In genomic region chrX:107880054-107880610, GRCh38 we compare ENCODE assay signal across 17 cellular contexts. TPM values are rescaled to one million over a fixed set of nuclear protein-coding genes. Genes with fewer than 3 reads are reported as not detected.
DNase-seq lines count a peak whose midpoint lies in the region; ATAC-seq, FAIRE-seq and TF ChIP-seq lines count a peak whose summit lies in the region.
"Had no signal": no experiment of that assay in that cellular context is flagged by ENCODE, and none has a peak within 500 bp of the region (broad histone marks: within the 10 kb centered on the region; RNA-seq: fewer than 3 reads in every experiment).

No MANE protein-coding gene starts in this region.

- no peak for TF ChIP-seq EP300 in A549 (IDR thresholded peaks at IDR 0.05)

- TF ChIP-seq POLR2A in A549 (IDR thresholded peaks at IDR 0.05; ENCODE audit: low read length), result no peak

- H3K4me2 ChIP-seq in A549, result no peak overlapping the region
- H3K4me2 ChIP-seq: PC-9 had no signal

- no peaks in the 10 kb centered on the region for H3K27me3 Mint-ChIP-seq in CD8-positive, alpha-beta T cell (ENCODE audit: low read depth)

- no peaks in the 10 kb centered on the region for H3K4me1 Mint-ChIP-seq in CD8-positive, alpha-beta T cell (ENCODE audit: low read depth)

- ATAC-seq in A549 (no peak), GM19023 (IDR thresholded peaks at IDR 0.05; ENCODE audit: unreplicated experiment) (no peak)
- ATAC-seq in CD8-positive, alpha-beta T cell, result no peak
- ATAC-seq: Right ventricle myocardium inferior had no signal

- FAIRE-seq in A549 (lab: Jason Lieb, UNC), result peak; percentile 79
- FAIRE-seq: GM18507 had no signal

- DNase-seq in A549 (ENCODE audit: low read depth in 1 of 2, low spot score in 1 of 2) (no peak), M059J (ENCODE audit: low read depth) (peak; percentile 9), epithelial cell of esophagus (ENCODE audit: low read depth) (peak; percentile 28), left kidney (ENCODE audit: low read depth, low spot score) (peak; percentile 26), NCI-H146 (lab: John Stamatoyannopoulos, UW) (no peak), left ventricle myocardium inferior (no peak)
- DNase-seq in CD8-positive, alpha-beta T cell, result no peak
- DNase-seq: Caco-2, DMS53, HCEC 1CT, NCI-H1048, NCI-H446, PC-9 had no signal

- H3K27ac ChIP-seq in A549 (no peak overlapping the region), left ventricle myocardium inferior (replicated peaks) (no peak overlapping the region)
- no peak overlapping the region for H3K27ac ChIP-seq in CD8-positive, alpha-beta T cell (ENCODE audit: low read depth, low read length)
- H3K27ac ChIP-seq: C4-2B, PC-9 had no signal

- no peak overlapping the region for H3K4me3 Mint-ChIP-seq in CD8-positive, alpha-beta T cell

- CTCF ChIA-PET in A549 (lab: Yijun Ruan, JAX), result interaction anchor here (1.7 kb wide), 1 partner anchor 13 kb away, joined by 3 read pairs; no protein-coding TSS in a partner anchor
- CTCF ChIA-PET in CD8-positive, alpha-beta T cell (lab: Charles Lee), result no interaction called here

- H3K9me3 ChIP-seq in A549, result no peaks in the 10 kb centered on the region
- no peaks in the 10 kb centered on the region for H3K9me3 ChIP-seq in left ventricle myocardium inferior (replicated peaks)
- no peaks in the 10 kb centered on the region for H3K9me3 ChIP-seq in CD8-positive, alpha-beta T cell (ENCODE audit: low read length)
- H3K9me3 ChIP-seq: Caco-2 had no signal

- intact Hi-C loops in left ventricle myocardium inferior (cut with micrococcal nuclease), result no loop called here
- intact Hi-C loops in CD8-positive, alpha-beta T cell (cut with DNase I, micrococcal nuclease), result no loop called here

- H3K27ac Mint-ChIP-seq in CD8-positive, alpha-beta T cell, result no peak overlapping the region

- H3K36me3 Mint-ChIP-seq in CD8-positive, alpha-beta T cell, result peaks cover 7% of the 10 kb centered on the region

- H3K9me3 Mint-ChIP-seq in CD8-positive, alpha-beta T cell, result peaks cover 4% of the 10 kb centered on the region

- no peak overlapping the region for H3K4me3 ChIP-seq in A549
- no peak overlapping the region for H3K4me3 ChIP-seq in epithelial cell of esophagus (ENCODE audit: low read length)
- H3K4me3 ChIP-seq in left ventricle myocardium inferior, result no peak overlapping the region
- no peak overlapping the region for H3K4me3 ChIP-seq in CD8-positive, alpha-beta T cell (ENCODE audit: low read depth, low read length)
- H3K4me3 ChIP-seq: PC-9 had no signal

- H3K36me3 ChIP-seq in left ventricle myocardium inferior, result no peaks in the 10 kb centered on the region
- H3K36me3 ChIP-seq in CD8-positive, alpha-beta T cell (ENCODE audit: insufficient read depth, low read length), result no peaks in the 10 kb centered on the region

- WGBS in A549 (ENCODE audit: missing lambda C conversion rate), result 85% methylated on average over 5 of the region's 5 CpGs

- H3K27me3 ChIP-seq in left ventricle myocardium inferior (ENCODE audit: low read depth), result no peaks in the 10 kb centered on the region
- no peaks in the 10 kb centered on the region for H3K27me3 ChIP-seq in CD8-positive, alpha-beta T cell (ENCODE audit: insufficient read depth, low read length)

- POLR2A ChIA-PET in A549 (lab: Yijun Ruan, JAX), result no interaction called here
- POLR2A ChIA-PET in CD8-positive, alpha-beta T cell (lab: Charles Lee), result no interaction called here

- TF ChIP-seq CTCF in A549 (IDR thresholded peaks at IDR 0.05), result no peak
- no peak for TF ChIP-seq CTCF in epithelial cell of esophagus (IDR thresholded peaks at IDR 0.05; ENCODE audit: insufficient read depth, low read depth, low read length, missing control alignments)
- TF ChIP-seq CTCF in left ventricle myocardium inferior (IDR thresholded peaks at IDR 0.05; ENCODE audit: borderline replicate concordance), result no peak
- no peak for TF ChIP-seq CTCF in CD8-positive, alpha-beta T cell (IDR thresholded peaks at IDR 0.05)

- no peak for TF ChIP-seq RAD21 in A549 (conservative IDR thresholded peaks at IDR 0.05 in 1 of 2, IDR thresholded peaks at IDR 0.05 in 1 of 2)

- no peaks in the 10 kb centered on the region for H3K4me1 ChIP-seq in A549
- H3K4me1 ChIP-seq in left ventricle myocardium inferior, result no peaks in the 10 kb centered on the region
- H3K4me1 ChIP-seq in CD8-positive, alpha-beta T cell (ENCODE audit: insufficient read depth, low read length), result no peaks in the 10 kb centered on the region
- H3K4me1 ChIP-seq: Caco-2 had no signal

TF ChIP-seq in A549, 52 proteins besides CTCF, POLR2A, EP300 and RAD21 (continues in another document):
- TF ChIP-seq POLR2AphosphoS2 (conservative IDR thresholded peaks at IDR 0.05; ENCODE audit: low read length) (no peak), RARB (CRISPR knock-in tag; IDR thresholded peaks at IDR 0.05) (no peak), RFX5 (IDR thresholded peaks at IDR 0.05) (no peak), TP53 (CRISPR knock-in tag; IDR thresholded peaks at IDR 0.05) (no peak), PHF8 (IDR thresholded peaks at IDR 0.05; ENCODE audit: borderline replicate concordance, low read depth) (no peak), ZC3H11A (IDR thresholded peaks at IDR 0.05) (no peak), KDM5A (IDR thresholded peaks at IDR 0.05) (no peak), PBX3 (IDR thresholded peaks at IDR 0.05) (no peak), REST (IDR thresholded peaks at IDR 0.05) (no peak), HOXB5 (CRISPR knock-in tag; IDR thresholded peaks at IDR 0.05) (no peak), KDM1A (IDR thresholded peaks at IDR 0.05; ENCODE audit: low read depth) (no peak), EHMT2 (IDR thresholded peaks at IDR 0.05; ENCODE audit: low read depth) (no peak), FOSB (CRISPR knock-in tag; IDR thresholded peaks at IDR 0.05) (no peak), FOSL2 (IDR thresholded peaks at IDR 0.05) (no peak), FOSL2 (CRISPR knock-in tag; IDR thresholded peaks at IDR 0.05) (no peak), ZFP36 (IDR thresholded peaks at IDR 0.05; ENCODE audit: borderline replicate concordance, partially characterized antibody) (no peak), JUNB (IDR thresholded peaks at IDR 0.05) (no peak), MAFK (IDR thresholded peaks at IDR 0.05; ENCODE audit: partially characterized antibody) (no peak)
- TF ChIP-seq, protein P1, sequence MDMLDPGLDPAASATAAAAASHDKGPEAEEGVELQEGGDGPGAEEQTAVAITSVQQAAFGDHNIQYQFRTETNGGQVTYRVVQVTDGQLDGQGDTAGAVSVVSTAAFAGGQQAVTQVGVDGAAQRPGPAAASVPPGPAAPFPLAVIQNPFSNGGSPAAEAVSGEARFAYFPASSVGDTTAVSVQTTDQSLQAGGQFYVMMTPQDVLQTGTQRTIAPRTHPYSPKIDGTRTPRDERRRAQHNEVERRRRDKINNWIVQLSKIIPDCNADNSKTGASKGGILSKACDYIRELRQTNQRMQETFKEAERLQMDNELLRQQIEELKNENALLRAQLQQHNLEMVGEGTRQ (IDR thresholded peaks at IDR 0.05), result no peak
- TF ChIP-seq, protein P2, sequence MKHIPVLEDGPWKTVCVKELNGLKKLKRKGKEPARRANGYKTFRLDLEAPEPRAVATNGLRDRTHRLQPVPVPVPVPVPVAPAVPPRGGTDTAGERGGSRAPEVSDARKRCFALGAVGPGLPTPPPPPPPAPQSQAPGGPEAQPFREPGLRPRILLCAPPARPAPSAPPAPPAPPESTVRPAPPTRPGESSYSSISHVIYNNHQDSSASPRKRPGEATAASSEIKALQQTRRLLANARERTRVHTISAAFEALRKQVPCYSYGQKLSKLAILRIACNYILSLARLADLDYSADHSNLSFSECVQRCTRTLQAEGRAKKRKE (CRISPR knock-in tag; IDR thresholded peaks at IDR 0.05; ENCODE audit: low read depth), result no peak

RNA-seq across cellular contexts. Expression of gene MID2, which starts 54.5 kb away (rescaled TPM):
- polyA plus RNA-seq in A549 (2011; rRNA removed), result 10.6 and 13.5 TPM in 2 replicates
- polyA plus RNA-seq in A549 (2012; cell fraction: cytosol; rRNA removed), result 3.4 and 4.2 TPM in 2 replicates
- polyA plus RNA-seq in A549 (2012; cell fraction: nucleus; rRNA removed), result 3.4 and 3.7 TPM in 2 replicates
- polyA plus RNA-seq in A549 (2017; fragmentation: RNase III; extraction: RNeasy Plus Mini Kit Qiagen cat#74134 plus additional on column Dnase treatment), result 4.3 to 5.1 TPM (median 4.6 TPM) in 3 replicates
- polyA minus RNA-seq in A549 (2011; rRNA and poly(A)+ RNA removed), result 74.1 and 101 TPM in 2 replicates
- 9.7 and 12.2 TPM in 2 replicates for total RNA-seq in M059J (2014; rRNA removed; shearing (Covaris generic))
- 6.3 TPM for total RNA-seq in left ventricle myocardium inferior
- 10 to 100 TPM; 15.2 to 17.1 TPM for total RNA-seq in CD8-positive, alpha-beta T cell

Comparison
In these comparisons a context has a peak if more than half of its experiments do, and no peak if none do; other contexts are left out.
1. DNase-seq: peak in M059J (single experiment), epithelial cell of esophagus (single experiment) and left kidney (single experiment); none in A549 (0 of 2), NCI-H146 (single experiment), left ventricle myocardium inferior (single experiment) and CD8-positive, alpha-beta T cell (0 of 7).